In the genomic region with DNA sequence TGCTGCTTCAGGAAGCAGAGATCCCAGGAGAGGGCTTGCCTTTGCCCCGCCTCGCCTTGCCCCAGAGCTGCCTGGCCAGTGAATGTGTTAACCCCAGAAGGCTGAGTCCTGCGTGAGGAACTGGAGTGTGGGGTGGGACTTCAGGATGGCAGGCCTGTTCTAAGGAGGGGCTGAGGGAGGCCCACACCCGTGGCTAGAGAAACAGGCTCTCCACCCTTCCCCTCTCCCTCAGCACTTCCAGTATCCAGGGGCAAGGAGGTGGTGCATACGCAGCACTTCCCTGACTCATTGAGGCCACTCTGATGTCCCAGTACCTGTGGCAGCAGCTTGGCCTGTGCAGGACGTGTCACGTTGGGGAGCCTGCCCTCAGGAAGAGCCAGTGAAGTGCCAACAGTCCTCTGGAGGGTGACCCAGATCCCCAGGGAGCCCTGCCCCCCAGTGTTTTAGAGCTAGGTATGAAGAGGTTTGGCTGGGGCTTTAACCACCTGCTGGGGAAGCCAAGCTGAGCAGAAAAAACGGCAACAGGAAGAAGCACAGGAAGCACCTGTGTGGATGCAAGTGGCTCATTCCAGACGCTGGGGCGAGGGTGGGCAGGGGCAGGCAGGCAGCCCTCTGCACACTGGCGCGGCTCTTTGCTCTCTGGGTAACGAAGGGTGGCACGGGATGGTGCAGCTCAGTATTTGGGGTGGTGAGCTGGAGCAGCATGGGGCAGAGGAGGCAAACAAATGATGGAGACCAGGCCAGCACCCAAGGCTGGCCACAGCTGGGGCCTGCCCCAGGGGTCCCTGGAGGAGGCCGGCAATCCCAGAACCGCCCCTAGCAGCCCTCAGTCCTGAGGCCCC, we compare ENCODE assay signal across 1 cellular context.
A peak's percentile ranks its signal among the peaks of the same experiment; 100 is the strongest.
TF ChIP-seq lines count a peak whose summit lies in the region.

No MANE protein-coding gene starts in this region.

TF ChIP-seq in K562, 482 proteins besides CTCF, POLR2A, EP300 and RAD21 (continued from another document):
- TF ChIP-seq, protein P1, sequence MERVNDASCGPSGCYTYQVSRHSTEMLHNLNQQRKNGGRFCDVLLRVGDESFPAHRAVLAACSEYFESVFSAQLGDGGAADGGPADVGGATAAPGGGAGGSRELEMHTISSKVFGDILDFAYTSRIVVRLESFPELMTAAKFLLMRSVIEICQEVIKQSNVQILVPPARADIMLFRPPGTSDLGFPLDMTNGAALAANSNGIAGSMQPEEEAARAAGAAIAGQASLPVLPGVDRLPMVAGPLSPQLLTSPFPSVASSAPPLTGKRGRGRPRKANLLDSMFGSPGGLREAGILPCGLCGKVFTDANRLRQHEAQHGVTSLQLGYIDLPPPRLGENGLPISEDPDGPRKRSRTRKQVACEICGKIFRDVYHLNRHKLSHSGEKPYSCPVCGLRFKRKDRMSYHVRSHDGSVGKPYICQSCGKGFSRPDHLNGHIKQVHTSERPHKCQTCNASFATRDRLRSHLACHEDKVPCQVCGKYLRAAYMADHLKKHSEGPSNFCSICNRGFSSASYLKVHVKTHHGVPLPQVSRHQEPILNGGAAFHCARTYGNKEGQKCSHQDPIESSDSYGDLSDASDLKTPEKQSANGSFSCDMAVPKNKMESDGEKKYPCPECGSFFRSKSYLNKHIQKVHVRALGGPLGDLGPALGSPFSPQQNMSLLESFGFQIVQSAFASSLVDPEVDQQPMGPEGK (CRISPR knock-in tag; IDR thresholded peaks at IDR 0.05; ENCODE audit: borderline replicate concordance) = no peak
- TF ChIP-seq TRIM28 (IDR thresholded peaks at IDR 0.05) (no peak), ZNF507 (tag; conservative IDR thresholded peaks at IDR 0.05) (no peak), RBM15 (IDR thresholded peaks at IDR 0.05; ENCODE audit: insufficient read depth, low read length) (no peak), POLR3A (IDR thresholded peaks at IDR 0.05; ENCODE audit: borderline replicate concordance, extremely low read depth, insufficient read depth, insufficient read length) (no peak), POLR2G (IDR thresholded peaks at IDR 0.05; ENCODE audit: low read depth, low read length) (peak; percentile 50), EHMT2 (IDR thresholded peaks at IDR 0.05) (no peak), RFX1 (IDR thresholded peaks at IDR 0.05) (no peak)
- TF ChIP-seq, protein P2, sequence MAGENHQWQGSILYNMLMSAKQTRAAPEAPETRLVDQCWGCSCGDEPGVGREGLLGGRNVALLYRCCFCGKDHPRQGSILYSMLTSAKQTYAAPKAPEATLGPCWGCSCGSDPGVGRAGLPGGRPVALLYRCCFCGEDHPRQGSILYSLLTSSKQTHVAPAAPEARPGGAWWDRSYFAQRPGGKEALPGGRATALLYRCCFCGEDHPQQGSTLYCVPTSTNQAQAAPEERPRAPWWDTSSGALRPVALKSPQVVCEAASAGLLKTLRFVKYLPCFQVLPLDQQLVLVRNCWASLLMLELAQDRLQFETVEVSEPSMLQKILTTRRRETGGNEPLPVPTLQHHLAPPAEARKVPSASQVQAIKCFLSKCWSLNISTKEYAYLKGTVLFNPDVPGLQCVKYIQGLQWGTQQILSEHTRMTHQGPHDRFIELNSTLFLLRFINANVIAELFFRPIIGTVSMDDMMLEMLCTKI (IDR thresholded peaks at IDR 0.05; ENCODE audit: partially characterized antibody) = no peak
